Comparison of ENCODE assay signal across 15 cellular contexts in the genomic region with DNA sequence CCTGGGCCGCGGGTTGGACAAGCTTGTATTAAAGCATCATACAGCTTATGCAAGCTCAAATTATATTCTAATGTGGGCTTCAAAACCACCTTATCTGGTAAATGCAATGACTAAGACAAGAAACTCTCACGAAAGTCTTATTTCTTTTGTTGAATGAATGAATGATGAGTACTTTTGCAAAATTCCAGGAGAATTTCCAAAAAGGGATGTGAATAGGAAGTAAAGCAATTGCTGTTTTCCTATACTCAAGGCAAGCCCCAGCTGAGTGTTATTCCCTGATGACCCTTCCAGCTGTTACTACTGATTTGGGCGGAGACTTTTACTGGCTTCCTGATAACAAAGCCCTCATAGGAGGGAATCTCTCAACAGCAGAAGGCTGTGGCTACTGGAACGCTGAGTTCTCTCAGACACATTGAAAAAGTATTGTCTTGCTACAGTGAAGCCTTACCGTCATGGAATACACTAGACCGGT.
DNase-seq lines count a peak whose midpoint lies in the region; ATAC-seq and TF ChIP-seq lines count a peak whose summit lies in the region.
"Had no signal": no experiment of that assay in that cellular context is flagged by ENCODE, and none has a peak within 500 bp of the region (broad histone marks: within the 10 kb centered on the region; RNA-seq: fewer than 3 reads in every experiment).

No MANE protein-coding gene starts in this region.

- H3K4me3 Mint-ChIP-seq in glutamatergic neuron (ENCODE audit: unreplicated experiment), result peak overlapping the region; percentile 43
- H3K4me3 Mint-ChIP-seq: activated naive CD4-positive, alpha-beta T cell treated with anti-CD3 and anti-CD28 coated beads for 36 hours; B cell; memory B cell; neural crest cell; T-helper 1 cell treated with Interleukin-12 subunit alpha and Interleukin-12 subunit beta and Interleukin-4 antibody, amounts not matched to agents 30 μg/mL and 1 μg/mL, for 36 hours had no signal

- DNase-seq in NCI-H146 treated with DMSO at 0.1 percent for 48 hours (lab: John Stamatoyannopoulos, UW; ENCODE audit: unreplicated experiment) (peak; percentile 60), SHP77 treated with DMSO at 0.1 percent for 48 hours (lab: John Stamatoyannopoulos, UW) (peak; percentile 55), glutamatergic neuron (no peak), omental fat pad (ENCODE audit: low spot score) (no peak), foreskin melanocyte (no peak), KG1 (lab: John Stamatoyannopoulos, UW) (no peak)
- DNase-seq: activated CD4-positive, alpha-beta T cell treated with anti-CD3 and anti-CD28 coated beads for 1 hour; activated CD8-positive, alpha-beta memory T cell treated with anti-CD3 and anti-CD28 coated beads, Interleukin-2, amount 50 U/mL, for 48 hours; effector CD4-positive, alpha-beta T cell had no signal

- H3K27ac Mint-ChIP-seq in glutamatergic neuron (ENCODE audit: unreplicated experiment), result no peak overlapping the region
- H3K27ac Mint-ChIP-seq: activated naive CD4-positive, alpha-beta T cell treated with anti-CD3 and anti-CD28 coated beads for 36 hours; B cell; memory B cell; T-helper 1 cell treated with Interleukin-12 subunit alpha and Interleukin-12 subunit beta and Interleukin-4 antibody, amounts not matched to agents 30 μg/mL and 1 μg/mL, for 36 hours had no signal

- H3K27me3 Mint-ChIP-seq in glutamatergic neuron (ENCODE audit: unreplicated experiment), result no peaks in the 10 kb centered on the region

- peaks cover 20% of the 10 kb centered on the region for H3K4me1 Mint-ChIP-seq in glutamatergic neuron (ENCODE audit: low read depth, unreplicated experiment)
- H3K4me1 Mint-ChIP-seq: B cell had no signal

- TF ChIP-seq CTCF in glutamatergic neuron (IDR thresholded peaks at IDR 0.05; ENCODE audit: partially characterized antibody, unreplicated experiment) (no peak), omental fat pad (IDR thresholded peaks at IDR 0.05) (no peak)

- ATAC-seq in omental fat pad (ENCODE audit: low FRiP score), result peak; percentile 33
- ATAC-seq in GM21529 (IDR thresholded peaks at IDR 0.05; ENCODE audit: unreplicated experiment), result no peak

- H3K9me3 Mint-ChIP-seq in glutamatergic neuron (ENCODE audit: unreplicated experiment), result peaks cover 3% of the 10 kb centered on the region
- H3K9me3 Mint-ChIP-seq: activated naive CD4-positive, alpha-beta T cell treated with anti-CD3 and anti-CD28 coated beads for 36 hours; memory B cell; neural crest cell; T-helper 1 cell treated with Interleukin-12 subunit alpha and Interleukin-12 subunit beta and Interleukin-4 antibody, amounts not matched to agents 30 μg/mL and 1 μg/mL, for 36 hours had no signal

- no peaks in the 10 kb centered on the region for H3K36me3 Mint-ChIP-seq in glutamatergic neuron (ENCODE audit: unreplicated experiment)
- H3K36me3 Mint-ChIP-seq: memory B cell had no signal

Comparison
In these comparisons a context has a peak if more than half of its experiments do, and no peak if none do; other contexts are left out.
1. DNase-seq: peak in NCI-H146 treated with DMSO at 0.1 percent for 48 hours (single experiment) and SHP77 treated with DMSO at 0.1 percent for 48 hours (single experiment); none in glutamatergic neuron (single experiment), omental fat pad (single experiment), foreskin melanocyte (single experiment) and KG1 (single experiment).